Comparison of ENCODE assay signal across 22 cellular contexts in the genomic region with DNA sequence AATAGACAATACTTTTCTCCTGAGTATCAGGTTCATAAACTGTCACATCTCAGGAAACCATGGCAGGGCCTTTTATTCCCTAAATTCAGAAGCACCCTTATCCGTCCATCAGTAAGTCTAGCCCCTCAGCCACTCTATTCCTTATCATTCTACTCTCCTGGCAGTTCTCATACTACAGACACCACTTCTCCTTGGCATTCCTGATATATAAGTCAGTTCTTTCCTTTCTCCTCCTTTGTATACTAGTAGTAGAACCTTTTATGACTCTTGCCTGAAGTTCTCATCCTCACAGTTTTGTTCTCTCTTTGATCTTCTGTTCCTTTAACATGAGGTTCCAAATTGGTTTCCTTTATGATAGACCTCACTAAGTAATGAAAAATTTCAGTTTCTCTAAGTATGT. TPM values are rescaled to one million over a fixed set of nuclear protein-coding genes. Genes with fewer than 3 reads are reported as not detected.
DNase-seq lines count a peak whose midpoint lies in the region; ATAC-seq and TF ChIP-seq lines count a peak whose summit lies in the region.
"Had no signal": no experiment of that assay in that cellular context is flagged by ENCODE, and none has a peak within 500 bp of the region (broad histone marks: within the 10 kb centered on the region; RNA-seq: fewer than 3 reads in every experiment).

No MANE protein-coding gene starts in this region.

- H3K36me3 ChIP-seq in right atrium auricular region: no peaks in the 10 kb centered on the region
- H3K36me3 ChIP-seq: lower lobe of right lung, vagina had no signal

- H3K4me1 ChIP-seq in foreskin keratinocyte (peaks cover 28% of the 10 kb centered on the region), right atrium auricular region (peaks cover 0 to 22% of the 10 kb centered on the region in 2 donors)

- H3K4me1 Mint-ChIP-seq in activated naive CD8-positive, alpha-beta T cell (ENCODE audit: low read depth): peaks cover 56% of the 10 kb centered on the region
- H3K4me1 Mint-ChIP-seq in activated naive CD8-positive, alpha-beta T cell treated with anti-CD3 and anti-CD28 coated beads, Interleukin-2, amount 50 U/mL, for 24 hours: peaks cover 53% of the 10 kb centered on the region
- peaks cover 43% of the 10 kb centered on the region for H3K4me1 Mint-ChIP-seq in activated T-helper 1 cell treated with anti-CD3 and anti-CD28 coated beads, Interleukin-12 subunit alpha, Interleukin-12 subunit beta, Interleukin-2, Interleukin-4 antibody, amounts not matched to agents 30 ng/mL and 10 ng/mL and 1 ng/mL, durations not matched to agents 14 hours and 24 hours and 36 hours (ENCODE audit: low read depth)
- H3K4me1 Mint-ChIP-seq in nephron progenitor cell: peaks cover 47% of the 10 kb centered on the region

- H3K4me3 Mint-ChIP-seq in activated naive CD8-positive, alpha-beta T cell: peak overlapping the region; percentile 56
- no peak overlapping the region for H3K4me3 Mint-ChIP-seq in activated naive CD8-positive, alpha-beta T cell treated with anti-CD3 and anti-CD28 coated beads, Interleukin-2, amount 50 U/mL, for 24 hours
- no peak overlapping the region for H3K4me3 Mint-ChIP-seq in activated T-helper 1 cell treated with anti-CD3 and anti-CD28 coated beads, Interleukin-12 subunit alpha, Interleukin-12 subunit beta, Interleukin-2, Interleukin-4 antibody, amounts not matched to agents 30 ng/mL and 10 ng/mL and 1 ng/mL, durations not matched to agents 14 hours and 24 hours and 36 hours
- H3K4me3 Mint-ChIP-seq in nephron progenitor cell: no peak overlapping the region
- H3K4me3 Mint-ChIP-seq: CD14-positive monocyte, GM23338 had no signal

- intact Hi-C loops in activated T-helper 1 cell treated with anti-CD3 and anti-CD28 coated beads, Interleukin-12 subunit alpha, Interleukin-12 subunit beta, Interleukin-2, Interleukin-4 antibody, amounts not matched to agents 30 ng/mL and 10 ng/mL and 1 ng/mL, durations not matched to agents 14 hours and 24 hours and 36 hours (cut with micrococcal nuclease): no loop called here
- intact Hi-C loops in lower leg skin (cut with DNase I; ENCODE audit: low total_unique reads): no loop called here

- H3K27ac Mint-ChIP-seq in activated naive CD8-positive, alpha-beta T cell: peak overlapping the region; percentile 87
- no peak overlapping the region for H3K27ac Mint-ChIP-seq in activated naive CD8-positive, alpha-beta T cell treated with anti-CD3 and anti-CD28 coated beads, Interleukin-2, amount 50 U/mL, for 24 hours
- H3K27ac Mint-ChIP-seq in activated T-helper 1 cell treated with anti-CD3 and anti-CD28 coated beads, Interleukin-12 subunit alpha, Interleukin-12 subunit beta, Interleukin-2, Interleukin-4 antibody, amounts not matched to agents 30 ng/mL and 10 ng/mL and 1 ng/mL, durations not matched to agents 14 hours and 24 hours and 36 hours: peak overlapping the region; percentile 18
- H3K27ac Mint-ChIP-seq in nephron progenitor cell: no peak overlapping the region
- H3K27ac Mint-ChIP-seq: GM23338 had no signal

- H3K27me3 ChIP-seq in foreskin keratinocyte (no peaks in the 10 kb centered on the region), right atrium auricular region (no peaks in the 10 kb centered on the region)
- H3K27me3 ChIP-seq: ascending aorta, heart left ventricle, vagina had no signal

- H3K27me3 Mint-ChIP-seq in activated naive CD8-positive, alpha-beta T cell: no peaks in the 10 kb centered on the region
- no peaks in the 10 kb centered on the region for H3K27me3 Mint-ChIP-seq in activated naive CD8-positive, alpha-beta T cell treated with anti-CD3 and anti-CD28 coated beads, Interleukin-2, amount 50 U/mL, for 24 hours
- H3K27me3 Mint-ChIP-seq in activated T-helper 1 cell treated with anti-CD3 and anti-CD28 coated beads, Interleukin-12 subunit alpha, Interleukin-12 subunit beta, Interleukin-2, Interleukin-4 antibody, amounts not matched to agents 30 ng/mL and 10 ng/mL and 1 ng/mL, durations not matched to agents 14 hours and 24 hours and 36 hours (ENCODE audit: insufficient read depth): no peaks in the 10 kb centered on the region
- peaks cover 12% of the 10 kb centered on the region for H3K27me3 Mint-ChIP-seq in nephron progenitor cell (ENCODE audit: low read depth, poor library complexity)

- no peaks in the 10 kb centered on the region for H3K9me3 ChIP-seq in right atrium auricular region
- H3K9me3 ChIP-seq: ascending aorta, heart left ventricle, lower lobe of right lung, vagina had no signal

- ATAC-seq in activated naive CD8-positive, alpha-beta T cell treated with anti-CD3 and anti-CD28 coated beads, Interleukin-2, amount 50 U/mL, for 24 hours: no peak
- ATAC-seq in foreskin keratinocyte: peak; percentile 28
- ATAC-seq: activated CD4-positive, CD25-positive, alpha-beta regulatory T cell treated with anti-CD3 and anti-CD28 coated beads, Interleukin-2, amount 50 U/mL, for 24 hours; GM23338; heart left ventricle; lower lobe of right lung had no signal

- DNase-seq in activated naive CD8-positive, alpha-beta T cell treated with anti-CD3 and anti-CD28 coated beads, Interleukin-2, amount 50 U/mL, for 24 hours: no peak
- DNase-seq in activated T-helper 1 cell treated with anti-CD3 and anti-CD28 coated beads, Interleukin-12 subunit alpha, Interleukin-12 subunit beta, Interleukin-2, Interleukin-4 antibody, amounts not matched to agents 30 ng/mL and 10 ng/mL and 1 ng/mL, durations not matched to agents 14 hours and 24 hours and 36 hours (ENCODE audit: low spot score): no peak
- DNase-seq in foreskin keratinocyte: peak in 1 of 2 donors; percentile 58
- DNase-seq in nephron progenitor cell: no peak
- no peak for DNase-seq in lower leg skin (ENCODE audit: low spot score in 2 of 2)
- DNase-seq in right atrium auricular region (ENCODE audit: low spot score): no peak
- no peak for DNase-seq in HK-2 (ENCODE audit: unreplicated experiment)
- DNase-seq: activated gamma-delta T cell; DMS153; heart left ventricle; KBM-7; lower lobe of right lung; NCI-H187; NCI-H748 treated with DMSO at 0.1 percent for 48 hours; occipital lobe; stimulated activated CD4-positive, alpha-beta T cell treated with anti-CD3 and anti-CD28 coated beads, Interleukin-12 subunit alpha, Interleukin-12 subunit beta, amount 100 ng/mL, for 4 hours had no signal

- TF ChIP-seq CTCF in foreskin keratinocyte (conservative IDR thresholded peaks at IDR 0.05) (no peak), nephron progenitor cell (IDR thresholded peaks at IDR 0.05) (no peak), lower leg skin (IDR thresholded peaks at IDR 0.05) (no peak), right atrium auricular region (IDR thresholded peaks at IDR 0.05) (no peak)

- H3K9me3 Mint-ChIP-seq in activated naive CD8-positive, alpha-beta T cell (ENCODE audit: low read depth): no peaks in the 10 kb centered on the region
- no peaks in the 10 kb centered on the region for H3K9me3 Mint-ChIP-seq in activated naive CD8-positive, alpha-beta T cell treated with anti-CD3 and anti-CD28 coated beads, Interleukin-2, amount 50 U/mL, for 24 hours
- no peaks in the 10 kb centered on the region for H3K9me3 Mint-ChIP-seq in activated T-helper 1 cell treated with anti-CD3 and anti-CD28 coated beads, Interleukin-12 subunit alpha, Interleukin-12 subunit beta, Interleukin-2, Interleukin-4 antibody, amounts not matched to agents 30 ng/mL and 10 ng/mL and 1 ng/mL, durations not matched to agents 14 hours and 24 hours and 36 hours
- no peaks in the 10 kb centered on the region for H3K9me3 Mint-ChIP-seq in nephron progenitor cell
- H3K9me3 Mint-ChIP-seq: CD14-positive monocyte, GM23338 had no signal

- no peak for TF ChIP-seq POLR2A in lower leg skin (IDR thresholded peaks at IDR 0.05)

- peaks cover 10% of the 10 kb centered on the region for H3K36me3 Mint-ChIP-seq in activated naive CD8-positive, alpha-beta T cell
- peaks cover 5% of the 10 kb centered on the region for H3K36me3 Mint-ChIP-seq in activated naive CD8-positive, alpha-beta T cell treated with anti-CD3 and anti-CD28 coated beads, Interleukin-2, amount 50 U/mL, for 24 hours (ENCODE audit: low read depth)
- peaks cover 10% of the 10 kb centered on the region for H3K36me3 Mint-ChIP-seq in activated T-helper 1 cell treated with anti-CD3 and anti-CD28 coated beads, Interleukin-12 subunit alpha, Interleukin-12 subunit beta, Interleukin-2, Interleukin-4 antibody, amounts not matched to agents 30 ng/mL and 10 ng/mL and 1 ng/mL, durations not matched to agents 14 hours and 24 hours and 36 hours (ENCODE audit: low read depth)
- H3K36me3 Mint-ChIP-seq in nephron progenitor cell (ENCODE audit: low read depth): peaks cover 22% of the 10 kb centered on the region
- H3K36me3 Mint-ChIP-seq: CD14-positive monocyte had no signal

- WGBS in lower leg skin, 2 donors: 93% methylated on average over 1 of the region's 1 CpG

- H3K4me3 ChIP-seq in lower leg skin (ENCODE audit: low read depth, poor library complexity, severe bottlenecking) (no peak overlapping the region), right atrium auricular region (no peak overlapping the region)
- H3K4me3 ChIP-seq: ascending aorta, GM23338, heart left ventricle, lower lobe of right lung, vagina had no signal

- H3K27ac ChIP-seq in foreskin keratinocyte (peak overlapping the region; percentile 99), right atrium auricular region (no peak overlapping the region)
- H3K27ac ChIP-seq: ascending aorta, lower lobe of right lung, vagina had no signal

RNA-seq across cellular contexts. Expression of gene GRAMD2B, which starts 29.3 kb away (rescaled TPM):
- total RNA-seq in activated T-helper 1 cell treated with anti-CD3 and anti-CD28 coated beads, Interleukin-12 subunit alpha, Interleukin-12 subunit beta, Interleukin-2, Interleukin-4 antibody, amounts not matched to agents 30 ng/mL and 10 ng/mL and 1 ng/mL, durations not matched to agents 14 hours and 24 hours and 36 hours: 8.3 and 9.5 TPM in 2 replicates
- 21.5 and 25.1 TPM in 2 replicates for total RNA-seq in foreskin keratinocyte
- polyA plus RNA-seq in foreskin keratinocyte: 11.0 and 14.4 TPM in 2 replicates
- total RNA-seq in lower leg skin: 10 to 100 TPM; 58.9 to 99.8 (median 75.8) TPM
- total RNA-seq in right atrium auricular region: 10 to 100 TPM; 41.1 to 45.0 TPM

Comparison
In these comparisons a context has a peak if more than half of its experiments do, and no peak if none do; other contexts are left out.
1. H3K27ac Mint-ChIP-seq: peak in activated naive CD8-positive, alpha-beta T cell (single experiment) and activated T-helper 1 cell treated with anti-CD3 and anti-CD28 coated beads, Interleukin-12 subunit alpha, Interleukin-12 subunit beta, Interleukin-2, Interleukin-4 antibody, amounts not matched to agents 30 ng/mL and 10 ng/mL and 1 ng/mL, durations not matched to agents 14 hours and 24 hours and 36 hours (single experiment); none in activated naive CD8-positive, alpha-beta T cell treated with anti-CD3 and anti-CD28 coated beads, Interleukin-2, amount 50 U/mL, for 24 hours (single experiment) and nephron progenitor cell (single experiment).